In the genomic region with DNA sequence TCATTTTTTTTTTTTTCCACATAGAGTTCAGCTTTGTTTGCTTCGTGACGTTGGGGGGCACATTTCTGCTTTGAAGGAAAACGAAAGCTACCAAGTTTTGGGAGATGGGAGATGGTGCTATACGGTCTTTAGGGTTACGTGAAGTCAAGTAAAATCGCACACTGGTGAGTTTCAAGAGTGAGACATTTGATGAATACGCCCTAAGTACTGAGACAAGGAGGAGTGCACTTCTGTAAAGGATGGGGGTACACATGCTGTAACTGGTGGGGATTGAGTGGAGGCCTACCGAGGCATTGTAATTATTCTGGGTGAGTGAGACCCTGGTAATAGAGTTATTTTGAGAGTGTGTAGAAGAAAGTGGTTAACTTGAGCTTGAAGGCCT, we compare ENCODE assay signal across 8 cellular contexts. TPM values are rescaled to one million over a fixed set of nuclear protein-coding genes. Genes with fewer than 3 reads are reported as not detected.
DNase-seq lines count a peak whose midpoint lies in the region; ATAC-seq and TF ChIP-seq lines count a peak whose summit lies in the region.

No MANE protein-coding gene starts in this region.

- H3K9me3 Mint-ChIP-seq in Calu3 (ENCODE audit: low read depth, unreplicated experiment): no peaks in the 10 kb centered on the region

- no TSS peak for BruUV-seq in Calu3 (replicated peaks; lab: Mats Ljungman, UMichigan)

- no peaks in the 10 kb centered on the region for H3K27me3 ChIP-seq in tibial nerve

- intact Hi-C loops in Calu3 (cut with micrococcal nuclease; ENCODE audit: unreplicated experiment) (loop anchor here (2.0 to 5.0 kb wide), 2 partner anchors 58 to 80 kb away; no protein-coding TSS in a partner anchor), lower leg skin (cut with DNase I; ENCODE audit: low total_unique reads) (no loop called here)

- no peak for TF ChIP-seq EP300 in tibial nerve (IDR thresholded peaks at IDR 0.05)

- peaks cover 30% of the 10 kb centered on the region for H3K4me1 Mint-ChIP-seq in Calu3 (ENCODE audit: low read depth, unreplicated experiment)

- peaks cover 21% of the 10 kb centered on the region for H3K36me3 Mint-ChIP-seq in Calu3 (ENCODE audit: insufficient read depth, unreplicated experiment)

- no peak for TF ChIP-seq CTCF in Calu3 (IDR thresholded peaks at IDR 0.05; ENCODE audit: unreplicated experiment)
- TF ChIP-seq CTCF in cardiac fibroblast (IDR thresholded peaks at IDR 0.05; ENCODE audit: low read depth, low read length): no peak
- TF ChIP-seq CTCF in lower leg skin (IDR thresholded peaks at IDR 0.05): no peak
- no peak for TF ChIP-seq CTCF in tibial nerve (IDR thresholded peaks at IDR 0.05)

- no peak for ATAC-seq in GM19023 (IDR thresholded peaks at IDR 0.05; ENCODE audit: unreplicated experiment)

- H3K4me3 Mint-ChIP-seq in Calu3 (ENCODE audit: low read depth, unreplicated experiment): peak overlapping the region; percentile 87

- H3K4me3 ChIP-seq in cardiac fibroblast (replicated peaks in 1 of 2; ENCODE audit: low read depth in 2 of 2, low read length in 2 of 2): peak overlapping the region; percentile 61 to 72
- H3K4me3 ChIP-seq in lower leg skin (ENCODE audit: low read depth, poor library complexity, severe bottlenecking): peak overlapping the region; percentile 55
- H3K4me3 ChIP-seq in tibial nerve: peak overlapping the region; percentile 29 to 64 (median 43)

- H3K27me3 Mint-ChIP-seq in Calu3 (ENCODE audit: unreplicated experiment): no peaks in the 10 kb centered on the region

- H3K27ac Mint-ChIP-seq in Calu3 (ENCODE audit: unreplicated experiment): peak overlapping the region; percentile 97

- no peaks in the 10 kb centered on the region for H3K9me3 ChIP-seq in tibial nerve

- CTCF ChIA-PET in Calu3 (lab: Charles Lee): interaction anchor here (0.7 kb wide), 1 partner anchor 42 kb away, joined by 4 read pairs; no protein-coding TSS in a partner anchor

- H3K4me1 ChIP-seq in tibial nerve: peaks cover 0 to 5% (median 0%) of the 10 kb centered on the region in 4 donors

- DNase-seq in Calu3: no peak
- peak; percentile 29 for DNase-seq in M059J (ENCODE audit: low read depth)
- DNase-seq in cardiac fibroblast (ENCODE audit: low read depth in 2 of 2): peak; percentile 15 to 31
- no peak for DNase-seq in lower leg skin (ENCODE audit: low spot score in 2 of 2)
- DNase-seq in tibial nerve (ENCODE audit: low spot score in 2 of 2): no peak
- no peak for DNase-seq in cerebellar cortex (ENCODE audit: low spot score)
- DNase-seq in mucosa of gallbladder (ENCODE audit: low spot score): no peak

- peak overlapping the region; percentile 67 to 86 (median 74) for H3K27ac ChIP-seq in tibial nerve

- H3K36me3 ChIP-seq in tibial nerve: no peaks in the 10 kb centered on the region

- TF ChIP-seq POLR2A in lower leg skin (IDR thresholded peaks at IDR 0.05) (no peak), tibial nerve (IDR thresholded peaks at IDR 0.05) (no peak)

- 0 to 32% methylated on average over 8 of the region's 8 CpGs for WGBS in lower leg skin, 2 donors
- 0 to 32% methylated on average over 7 to 8 of the region's 8 CpGs for WGBS in tibial nerve, 2 donors

RNA-seq across cellular contexts. Expression of a gene that starts 0.5 kb away (rescaled TPM):
- 91.2 and 105 TPM in 2 replicates for total RNA-seq in Calu3 (2022)
- 168 and 189 TPM in 2 replicates for total RNA-seq in M059J (2014; rRNA removed; shearing (Covaris generic))
- total RNA-seq in lower leg skin: 10 to 100 TPM; 51.5 to 85.5 (median 56.9) TPM
- 100 to 1,000 TPM in 2 of 4 donors, 10 to 100 TPM in 2; 95.9 to 151 (median 113) TPM for total RNA-seq in tibial nerve
- 140 TPM for total RNA-seq in mucosa of gallbladder

RNA-seq across cellular contexts. Expression of a gene that starts 0.7 kb away (rescaled TPM):
- total RNA-seq in Calu3 (2022): 13.0 and 14.4 TPM in 2 replicates
- total RNA-seq in M059J (2014; rRNA removed; shearing (Covaris generic)): 3.1 and 3.7 TPM in 2 replicates
- 1 to 10 TPM in 2 of 4 donors, under 1 TPM in 2; 0.25 to 1.9 (median 1.0) TPM for total RNA-seq in lower leg skin
- 10 to 100 TPM in 1 of 4 donors, 1 to 10 TPM in 3; 7.2 to 29.4 (median 8.1) TPM for total RNA-seq in tibial nerve
- 4.6 TPM for total RNA-seq in mucosa of gallbladder

Comparison
In these comparisons a context has a peak if more than half of its experiments do, and no peak if none do; other contexts are left out.
1. DNase-seq: peak in M059J (single experiment) and cardiac fibroblast (2 of 2); none in Calu3 (single experiment), lower leg skin (0 of 2), tibial nerve (0 of 2), cerebellar cortex (single experiment) and mucosa of gallbladder (single experiment).
2. Peak in every context shown above with its lines, with median percentiles within 50 percentile points of each other: H3K4me3 ChIP-seq.